Comparison of ENCODE assay signal across 13 cellular contexts in the genomic region with DNA sequence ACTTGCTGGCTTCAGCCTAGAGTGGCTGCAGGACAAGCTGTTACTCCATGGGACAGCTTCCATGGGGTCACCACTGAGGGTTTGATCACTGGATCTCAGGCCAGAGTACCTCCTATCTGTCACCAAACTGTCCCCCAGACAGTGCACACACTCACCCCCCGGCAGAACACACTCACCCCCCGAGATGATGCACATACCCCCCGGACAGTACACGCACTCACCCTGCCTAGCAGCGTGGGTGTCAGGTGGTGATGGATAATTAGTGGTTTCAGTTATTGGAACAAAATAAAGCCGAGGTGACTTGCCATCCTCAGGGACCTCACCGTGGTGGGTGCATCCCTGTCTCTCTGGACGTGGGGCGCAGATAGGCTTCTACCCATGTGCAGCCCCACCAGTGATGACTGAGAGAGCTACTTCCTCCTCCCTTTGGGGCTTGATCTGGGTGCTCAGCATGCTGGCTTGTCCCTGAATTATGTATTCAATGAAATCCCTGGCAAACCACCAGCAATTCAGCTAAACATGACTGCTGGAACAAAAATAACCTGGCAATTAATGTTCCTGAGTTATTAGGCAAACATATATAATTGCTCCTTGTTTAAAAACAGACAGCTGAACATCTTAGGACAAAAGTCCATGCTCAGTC.
"Had no signal": no experiment of that assay in that cellular context is flagged by ENCODE, and none has a peak within 500 bp of the region (broad histone marks: within the 10 kb centered on the region; RNA-seq: fewer than 3 reads in every experiment).

No MANE protein-coding gene starts in this region.

- H3K4me2 ChIP-seq: hepatocyte had no signal

- H3K4me1 ChIP-seq: testis had no signal

- H3K27me3 ChIP-seq: hepatocyte, ovary, testis had no signal

- H3K9me3 ChIP-seq: ovary, testis had no signal

- H3K27ac ChIP-seq: hepatocyte, ovary, testis had no signal

- ATAC-seq: activated naive CD8-positive, alpha-beta T cell treated with anti-CD3 and anti-CD28 coated beads, Interleukin-2, amount 50 U/mL, for 24 hours; activated T-cell treated with anti-CD3 and anti-CD28 coated beads, Interleukin-2, amount 50 U/mL, for 72 hours had no signal

- DNase-seq: activated CD4-positive, alpha-beta T cell treated with anti-CD3 and anti-CD28 coated beads, Interleukin-2, amount 50 U/mL, for 4 hours; activated CD4-positive, CD25-positive, alpha-beta regulatory T cell treated with anti-CD3 and anti-CD28 coated beads, Interleukin-2, amount 50 U/mL, for 72 hours; activated gamma-delta T cell treated with Interleukin-2 at 50 U/mL for 16 hours; activated naive CD8-positive, alpha-beta T cell treated with anti-CD3 and anti-CD28 coated beads, Interleukin-2, amount 50 U/mL, for 24 hours; activated T-cell treated with anti-CD3 and anti-CD28 coated beads, Interleukin-2, amount 50 U/mL, for 72 hours; cortex of kidney; effector CD8-positive, alpha-beta T cell; erythroblast; ovary; stimulated activated CD4-positive, alpha-beta T cell treated with anti-CD3 and anti-CD28 coated beads, Interleukin-12 subunit alpha, Interleukin-12 subunit beta, amount 100 ng/mL, for 4 hours; stimulated activated CD8-positive, alpha-beta memory T cell treated with anti-CD3 and anti-CD28 coated beads, Interleukin-4, amount 100 ng/mL, for 48 hours; testis had no signal

- H3K4me3 ChIP-seq: hepatocyte, ovary, testis had no signal

- H3K36me3 ChIP-seq: ovary had no signal
